8 cellular contexts compared by ENCODE assay signal in the genomic region with DNA sequence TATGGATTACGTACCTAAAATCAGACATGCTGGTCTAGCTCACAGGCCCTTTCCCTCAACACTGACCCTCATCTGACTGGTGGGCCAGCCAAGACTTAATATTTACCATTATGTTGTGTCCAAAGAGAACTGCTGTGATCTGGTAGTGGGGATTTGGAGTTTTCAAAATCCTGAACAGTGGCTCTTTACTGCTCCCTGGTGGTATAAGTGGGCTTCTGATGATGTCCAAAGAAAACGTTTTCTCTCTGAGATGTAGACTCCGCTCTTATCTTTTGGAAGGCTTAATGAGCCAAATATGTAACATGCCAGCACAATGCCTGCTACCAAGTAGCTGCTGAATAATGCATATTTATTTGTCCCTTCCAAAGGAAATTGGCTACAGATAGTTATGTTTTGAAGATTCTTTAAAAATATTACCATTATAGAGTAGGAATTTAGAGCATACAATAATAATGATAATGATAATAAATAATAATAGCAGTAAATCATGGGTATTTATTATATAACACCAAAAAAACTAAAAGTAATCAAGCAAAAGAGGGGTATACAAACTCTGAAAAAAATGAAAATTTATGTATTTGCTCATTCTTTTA.
DNase-seq lines count a peak whose midpoint lies in the region; ATAC-seq, FAIRE-seq and TF ChIP-seq lines count a peak whose summit lies in the region.

No MANE protein-coding gene starts in this region.

- no peak for ATAC-seq in K562
- no peak for ATAC-seq in GM21360 (IDR thresholded peaks at IDR 0.05; ENCODE audit: unreplicated experiment)

- in situ Hi-C loops in K562 (cut with MboI): no loop called here

- no peak overlapping the region for H3K9ac ChIP-seq in K562 (ENCODE audit: insufficient read depth in 1 of 2, low read depth in 2 of 2, low read length in 2 of 2)

- H3K9me3 ChIP-seq in K562 (replicated peaks; ENCODE audit: control insufficient read depth, insufficient read depth, low read depth, low read length): no peaks in the 10 kb centered on the region

- H3K4me3 ChIP-seq in K562: no peak overlapping the region

- no peak overlapping the region for H2AFZ ChIP-seq in K562 (ENCODE audit: low read depth, low read length)

- H3K36me3 ChIP-seq in K562 (ENCODE audit: control insufficient read depth, insufficient read depth, low read length): no peaks in the 10 kb centered on the region

- peak; percentile 98 for FAIRE-seq in H54 (lab: Jason Lieb, UNC)
- FAIRE-seq in K562 (lab: Jason Lieb, UNC): no peak

- no TSS peak for BruUV-seq in K562 (replicated peaks; lab: Mats Ljungman, UMichigan)

- intact Hi-C loops in K562 (cut with micrococcal nuclease): no loop called here

- TF ChIP-seq CTCF in K562 (IDR thresholded peaks at IDR 0.05 in 2 of 3, conservative IDR thresholded peaks at IDR 0.05 in 1 of 3; ENCODE audit: insufficient read depth in 2 of 3, low read depth in 1 of 3, low read length in 3 of 3): peak in 1 of 3 experiments; percentile 35; a peak in 1 of 6 replicates

- H3K27ac ChIP-seq in K562 (ENCODE audit: extremely low read depth, low read depth, low read length): no peak overlapping the region

- CTCF ChIA-PET in K562 (lab: Yijun Ruan, JAX; ENCODE audit: low intra/inter-chr PET ratio): no interaction called here

- DNase-seq in DMS114 treated with DMSO at 0.1 percent for 48 hours (lab: John Stamatoyannopoulos, UW; ENCODE audit: unreplicated experiment) (peak; percentile 12), H54 (ENCODE audit: insufficient read length, low spot score) (peak; percentile 40), NCI-H345 (lab: John Stamatoyannopoulos, UW) (peak; percentile 47), K562 (ENCODE audit: extremely low read depth in 1 of 4, low spot score in 3 of 4) (peak in 3 of 4 experiments; percentile 7 to 8 (median 7)), iris pigment epithelial cell (ENCODE audit: low read depth) (peak; percentile 64), stromal cell of bone marrow (ENCODE audit: low read depth) (peak; percentile 65), activated T-cell treated with anti-CD3 and anti-CD28 coated beads for 4 hours (no peak)

- TF ChIP-seq POLR2A in H54 (IDR thresholded peaks at IDR 0.05; ENCODE audit: low read depth, low read length) (no peak), K562 (conservative IDR thresholded peaks at IDR 0.05) (no peak)

- WGBS in K562 (ENCODE audit: insufficient coverage, low coverage, missing lambda C conversion rate): 0% methylated on average over 3 of the region's 3 CpGs

- H3K27me3 ChIP-seq in K562 (ENCODE audit: control insufficient read depth in 2 of 2, insufficient read depth in 2 of 2, low read length in 2 of 2): no peaks in the 10 kb centered on the region

- TF ChIP-seq RAD21 in K562 (CRISPR knock-in tag; conservative IDR thresholded peaks at IDR 0.05 in 1 of 2, IDR thresholded peaks at IDR 0.05 in 1 of 2): peak in 1 of 2 experiments; percentile 17; a peak in 2 of 4 replicates

- no peaks in the 10 kb centered on the region for H3K79me2 ChIP-seq in K562 (ENCODE audit: control insufficient read depth, insufficient read depth, low read length)

- H4K20me1 ChIP-seq in K562 (replicated peaks; ENCODE audit: control insufficient read depth, insufficient read depth, low read length): no peaks in the 10 kb centered on the region

- H3K4me1 ChIP-seq in K562 (replicated peaks in 1 of 2; ENCODE audit: control insufficient read depth in 2 of 2, insufficient read depth in 2 of 2, low read length in 2 of 2): no peaks in the 10 kb centered on the region

- H3K4me2 ChIP-seq in K562 (ENCODE audit: insufficient read depth, low read length): no peak overlapping the region

- POLR2A ChIA-PET in K562 (lab: Yijun Ruan, JAX): no interaction called here

- TF ChIP-seq EP300 in K562 (IDR thresholded peaks at IDR 0.05; ENCODE audit: low read length): no peak

- no peaks in the 10 kb centered on the region for H3K9me1 ChIP-seq in K562 (ENCODE audit: control insufficient read depth, insufficient read depth, low read length)

TF ChIP-seq in K562, 482 proteins besides CTCF, POLR2A, EP300 and RAD21 (continues in another document):
- TF ChIP-seq SRSF9 (IDR thresholded peaks at IDR 0.05; ENCODE audit: borderline replicate concordance, low read depth, low read length): no peak
- TF ChIP-seq, protein P1, sequence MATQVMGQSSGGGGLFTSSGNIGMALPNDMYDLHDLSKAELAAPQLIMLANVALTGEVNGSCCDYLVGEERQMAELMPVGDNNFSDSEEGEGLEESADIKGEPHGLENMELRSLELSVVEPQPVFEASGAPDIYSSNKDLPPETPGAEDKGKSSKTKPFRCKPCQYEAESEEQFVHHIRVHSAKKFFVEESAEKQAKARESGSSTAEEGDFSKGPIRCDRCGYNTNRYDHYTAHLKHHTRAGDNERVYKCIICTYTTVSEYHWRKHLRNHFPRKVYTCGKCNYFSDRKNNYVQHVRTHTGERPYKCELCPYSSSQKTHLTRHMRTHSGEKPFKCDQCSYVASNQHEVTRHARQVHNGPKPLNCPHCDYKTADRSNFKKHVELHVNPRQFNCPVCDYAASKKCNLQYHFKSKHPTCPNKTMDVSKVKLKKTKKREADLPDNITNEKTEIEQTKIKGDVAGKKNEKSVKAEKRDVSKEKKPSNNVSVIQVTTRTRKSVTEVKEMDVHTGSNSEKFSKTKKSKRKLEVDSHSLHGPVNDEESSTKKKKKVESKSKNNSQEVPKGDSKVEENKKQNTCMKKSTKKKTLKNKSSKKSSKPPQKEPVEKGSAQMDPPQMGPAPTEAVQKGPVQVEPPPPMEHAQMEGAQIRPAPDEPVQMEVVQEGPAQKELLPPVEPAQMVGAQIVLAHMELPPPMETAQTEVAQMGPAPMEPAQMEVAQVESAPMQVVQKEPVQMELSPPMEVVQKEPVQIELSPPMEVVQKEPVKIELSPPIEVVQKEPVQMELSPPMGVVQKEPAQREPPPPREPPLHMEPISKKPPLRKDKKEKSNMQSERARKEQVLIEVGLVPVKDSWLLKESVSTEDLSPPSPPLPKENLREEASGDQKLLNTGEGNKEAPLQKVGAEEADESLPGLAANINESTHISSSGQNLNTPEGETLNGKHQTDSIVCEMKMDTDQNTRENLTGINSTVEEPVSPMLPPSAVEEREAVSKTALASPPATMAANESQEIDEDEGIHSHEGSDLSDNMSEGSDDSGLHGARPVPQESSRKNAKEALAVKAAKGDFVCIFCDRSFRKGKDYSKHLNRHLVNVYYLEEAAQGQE (CRISPR knock-in tag; IDR thresholded peaks at IDR 0.05; ENCODE audit: low read depth): no peak
- TF ChIP-seq BHLHE40 (IDR thresholded peaks at IDR 0.05; ENCODE audit: low read length): no peak
- TF ChIP-seq FUS (optimal IDR thresholded peaks at IDR 0.05; ENCODE audit: low read depth, low read length): no peak
- no peak for TF ChIP-seq HDAC3 (IDR thresholded peaks at IDR 0.05; ENCODE audit: borderline replicate concordance, partially characterized antibody)
- TF ChIP-seq NFXL1 (CRISPR knock-in tag; IDR thresholded peaks at IDR 0.05): no peak
- TF ChIP-seq TCF3 (CRISPR knock-in tag; IDR thresholded peaks at IDR 0.05): no peak
- TF ChIP-seq, protein P2, sequence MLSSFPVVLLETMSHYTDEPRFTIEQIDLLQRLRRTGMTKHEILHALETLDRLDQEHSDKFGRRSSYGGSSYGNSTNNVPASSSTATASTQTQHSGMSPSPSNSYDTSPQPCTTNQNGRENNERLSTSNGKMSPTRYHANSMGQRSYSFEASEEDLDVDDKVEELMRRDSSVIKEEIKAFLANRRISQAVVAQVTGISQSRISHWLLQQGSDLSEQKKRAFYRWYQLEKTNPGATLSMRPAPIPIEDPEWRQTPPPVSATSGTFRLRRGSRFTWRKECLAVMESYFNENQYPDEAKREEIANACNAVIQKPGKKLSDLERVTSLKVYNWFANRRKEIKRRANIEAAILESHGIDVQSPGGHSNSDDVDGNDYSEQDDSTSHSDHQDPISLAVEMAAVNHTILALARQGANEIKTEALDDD (IDR thresholded peaks at IDR 0.05): no peak
- no peak for TF ChIP-seq ZNF224 (CRISPR knock-in tag; IDR thresholded peaks at IDR 0.05)
- TF ChIP-seq, protein P3, sequence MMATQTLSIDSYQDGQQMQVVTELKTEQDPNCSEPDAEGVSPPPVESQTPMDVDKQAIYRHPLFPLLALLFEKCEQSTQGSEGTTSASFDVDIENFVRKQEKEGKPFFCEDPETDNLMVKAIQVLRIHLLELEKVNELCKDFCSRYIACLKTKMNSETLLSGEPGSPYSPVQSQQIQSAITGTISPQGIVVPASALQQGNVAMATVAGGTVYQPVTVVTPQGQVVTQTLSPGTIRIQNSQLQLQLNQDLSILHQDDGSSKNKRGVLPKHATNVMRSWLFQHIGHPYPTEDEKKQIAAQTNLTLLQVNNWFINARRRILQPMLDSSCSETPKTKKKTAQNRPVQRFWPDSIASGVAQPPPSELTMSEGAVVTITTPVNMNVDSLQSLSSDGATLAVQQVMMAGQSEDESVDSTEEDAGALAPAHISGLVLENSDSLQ (IDR thresholded peaks at IDR 0.05): no peak
- no peak for TF ChIP-seq SRSF3 (IDR thresholded peaks at IDR 0.05; ENCODE audit: insufficient read depth, low read length)
- TF ChIP-seq TCF7 (IDR thresholded peaks at IDR 0.05; ENCODE audit: borderline replicate concordance): no peak
- TF ChIP-seq, protein P4, sequence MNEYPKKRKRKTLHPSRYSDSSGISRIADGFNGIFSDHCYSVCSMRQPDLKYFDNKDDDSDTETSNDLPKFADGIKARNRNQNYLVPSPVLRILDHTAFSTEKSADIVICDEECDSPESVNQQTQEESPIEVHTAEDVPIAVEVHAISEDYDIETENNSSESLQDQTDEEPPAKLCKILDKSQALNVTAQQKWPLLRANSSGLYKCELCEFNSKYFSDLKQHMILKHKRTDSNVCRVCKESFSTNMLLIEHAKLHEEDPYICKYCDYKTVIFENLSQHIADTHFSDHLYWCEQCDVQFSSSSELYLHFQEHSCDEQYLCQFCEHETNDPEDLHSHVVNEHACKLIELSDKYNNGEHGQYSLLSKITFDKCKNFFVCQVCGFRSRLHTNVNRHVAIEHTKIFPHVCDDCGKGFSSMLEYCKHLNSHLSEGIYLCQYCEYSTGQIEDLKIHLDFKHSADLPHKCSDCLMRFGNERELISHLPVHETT (CRISPR knock-in tag; conservative IDR thresholded peaks at IDR 0.05 in 1 of 2, IDR thresholded peaks at IDR 0.05 in 1 of 2): no peak
- TF ChIP-seq STAG1 (CRISPR knock-in tag; IDR thresholded peaks at IDR 0.05; ENCODE audit: borderline replicate concordance): no peak
- no peak for TF ChIP-seq MAFK (IDR thresholded peaks at IDR 0.05; ENCODE audit: low read length)
